In the genomic region with DNA sequence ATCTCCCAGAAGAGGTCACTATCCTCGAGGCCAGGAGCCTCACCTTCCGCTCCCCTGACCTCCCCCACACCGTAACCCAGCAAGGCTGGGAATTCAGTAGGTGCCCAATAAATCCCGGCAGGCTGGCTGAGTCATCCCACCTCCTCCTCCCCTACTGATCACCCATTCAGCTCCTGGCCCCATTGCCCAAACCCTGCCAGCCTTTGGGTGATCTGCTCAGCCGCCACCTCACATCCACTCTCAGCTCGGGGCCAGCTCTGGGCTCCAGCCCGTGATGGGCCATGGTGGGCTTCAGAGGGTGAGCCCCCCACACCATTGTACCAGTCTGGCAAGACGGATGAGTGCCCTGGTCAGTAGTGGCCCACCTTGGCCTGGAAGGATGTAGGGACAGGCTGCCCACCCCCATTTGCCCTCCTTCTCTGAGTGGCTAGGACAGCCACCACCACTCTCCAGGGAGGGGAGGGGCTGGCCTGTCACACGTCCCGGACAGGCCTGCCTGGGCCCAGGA, we compare ENCODE assay signal across 28 cellular contexts. TPM values are rescaled to one million over a fixed set of nuclear protein-coding genes. Genes with fewer than 3 reads are reported as not detected.
"Had no signal": no experiment of that assay in that cellular context is flagged by ENCODE, and none has a peak within 500 bp of the region (broad histone marks: within the 10 kb centered on the region; RNA-seq: fewer than 3 reads in every experiment).

No MANE protein-coding gene starts in this region.

- H3K36me3 ChIP-seq: heart right ventricle, ovary, suprapubic skin, thyroid gland, uterus had no signal

- ATAC-seq: esophagus mucosa; heart right ventricle; left colon; left ventricle myocardium superior; naive thymus-derived CD4-positive, alpha-beta T cell; right cardiac atrium; stimulated activated effector memory CD8-positive, alpha-beta T cell treated with anti-CD3 and anti-CD28 coated beads, Interleukin-12 subunit alpha, Interleukin-12 subunit beta, amount 100 ng/mL, for 72 hours; stimulated activated naive CD8-positive, alpha-beta T cell treated with anti-CD3 and anti-CD28 coated beads, Interleukin-15, Interleukin-2, amounts not matched to agents 100 U/mL and 50 U/mL, for 24 hours had no signal

- DNase-seq: effector memory CD4-positive, alpha-beta T cell; heart right ventricle; hypothalamus; immature natural killer cell; left colon; left ventricle myocardium superior; naive thymus-derived CD4-positive, alpha-beta T cell; nucleus accumbens; small intestine; stimulated activated CD4-positive, alpha-beta T cell treated with anti-CD3 and anti-CD28 coated beads, Interleukin-4, amount 100 ng/mL, for 1 hour; stimulated activated CD8-positive, alpha-beta memory T cell treated with anti-CD3 and anti-CD28 coated beads, Interleukin-4, amount 100 ng/mL, for 48 hours; stimulated activated naive CD8-positive, alpha-beta T cell treated with anti-CD3 and anti-CD28 coated beads, Interleukin-15, Interleukin-2, amounts not matched to agents 100 U/mL and 50 U/mL, for 24 hours; thyroid gland; uterus had no signal

- H3K9me3 Mint-ChIP-seq: immature natural killer cell; naive thymus-derived CD4-positive, alpha-beta T cell; stimulated activated effector memory CD8-positive, alpha-beta T cell treated with anti-CD3 and anti-CD28 coated beads, Interleukin-12 subunit alpha, Interleukin-12 subunit beta, amount 100 ng/mL, for 72 hours; type B pancreatic cell had no signal

- H3K4me1 Mint-ChIP-seq: immature natural killer cell, neural crest cell had no signal

- H3K4me3 Mint-ChIP-seq: immature natural killer cell; naive thymus-derived CD4-positive, alpha-beta T cell; neural crest cell; stimulated activated effector memory CD8-positive, alpha-beta T cell treated with anti-CD3 and anti-CD28 coated beads, Interleukin-12 subunit alpha, Interleukin-12 subunit beta, amount 100 ng/mL, for 72 hours; type B pancreatic cell had no signal

- H3K27ac Mint-ChIP-seq: immature natural killer cell; naive thymus-derived CD4-positive, alpha-beta T cell; progenitor cell of endocrine pancreas; stimulated activated effector memory CD8-positive, alpha-beta T cell treated with anti-CD3 and anti-CD28 coated beads, Interleukin-12 subunit alpha, Interleukin-12 subunit beta, amount 100 ng/mL, for 72 hours; type B pancreatic cell had no signal

- H3K27me3 ChIP-seq: ovary, thyroid gland, uterus had no signal

- H3K4me1 ChIP-seq: heart right ventricle, suprapubic skin, thyroid gland, uterus had no signal

- H3K9me3 ChIP-seq: ovary, suprapubic skin, thyroid gland, uterus had no signal

- H3K27ac ChIP-seq: heart right ventricle, ovary, suprapubic skin, thyroid gland, uterus had no signal

- H3K36me3 Mint-ChIP-seq: immature natural killer cell; naive thymus-derived CD4-positive, alpha-beta T cell; stimulated activated effector memory CD8-positive, alpha-beta T cell treated with anti-CD3 and anti-CD28 coated beads, Interleukin-12 subunit alpha, Interleukin-12 subunit beta, amount 100 ng/mL, for 72 hours; type B pancreatic cell had no signal

- H3K4me3 ChIP-seq: heart right ventricle, ovary, suprapubic skin, thyroid gland, uterus had no signal

RNA-seq across cellular contexts. Expression of a gene that starts 8.2 kb away (rescaled TPM):
- total RNA-seq: esophagus mucosa, fibroblast of lung, frontal cortex, glomerular endothelial cell, heart right ventricle, left ventricle myocardium superior, lung microvascular endothelial cell, mesenteric fat pad, right cardiac atrium had no signal
- polyA plus RNA-seq: fibroblast of lung, heart right ventricle, immature natural killer cell, keratinocyte had no signal

RNA-seq across cellular contexts. Expression of a gene that starts 8.7 kb away (rescaled TPM):
- total RNA-seq: fibroblast of lung, lung microvascular endothelial cell had no signal
- polyA plus RNA-seq: fibroblast of lung, keratinocyte had no signal
